In genomic region chr10:22505923-22506685, GRCh38 we compare ENCODE assay signal across 9 cellular contexts.
DNase-seq lines count a peak whose midpoint lies in the region; ATAC-seq and TF ChIP-seq lines count a peak whose summit lies in the region.
"Had no signal": no experiment of that assay in that cellular context is flagged by ENCODE, and none has a peak within 500 bp of the region (broad histone marks: within the 10 kb centered on the region; RNA-seq: fewer than 3 reads in every experiment).

No MANE protein-coding gene starts in this region.

- no peak for TF ChIP-seq CTCF in thyroid gland (IDR thresholded peaks at IDR 0.05)

- no peak overlapping the region for H3K4me3 ChIP-seq in trophoblast cell (ENCODE audit: low read depth, low read length)
- H3K4me3 ChIP-seq in thyroid gland (replicated peaks in 1 of 3) = no peak overlapping the region
- H3K4me3 ChIP-seq: A549 had no signal

- peak overlapping the region; percentile 53 to 72 for H3K4me3 Mint-ChIP-seq in stimulated activated naive B cell treated with anti-CD40 and anti-IgM and Interleukin-4, amounts not matched to agents 10 μg/mL and 1 μg/mL and 100 μg/mL, for 72 hours

- no peaks in the 10 kb centered on the region for H3K27me3 Mint-ChIP-seq in stimulated activated naive B cell treated with anti-CD40 and anti-IgM and Interleukin-4, amounts not matched to agents 10 μg/mL and 1 μg/mL and 100 μg/mL, for 72 hours

- H3K79me1 ChIP-seq in trophoblast cell (ENCODE audit: low read length) = no peaks in the 10 kb centered on the region

- peak; percentile 94 to 95 for ATAC-seq in stimulated activated naive B cell treated with anti-CD40 and anti-IgM and Interleukin-4, amounts not matched to agents 10 μg/mL and 1 μg/mL and 100 μg/mL, for 72 hours (replicated peaks)
- no peak for ATAC-seq in HG02678 (IDR thresholded peaks at IDR 0.05; ENCODE audit: unreplicated experiment)
- ATAC-seq: A549 had no signal

- H3K36me3 Mint-ChIP-seq in stimulated activated naive B cell treated with anti-CD40 and anti-IgM and Interleukin-4, amounts not matched to agents 10 μg/mL and 1 μg/mL and 100 μg/mL, for 72 hours = no peaks in the 10 kb centered on the region

- H3K79me2 ChIP-seq in trophoblast cell (ENCODE audit: control insufficient read depth, insufficient read depth, low read length, poor library complexity) = no peaks in the 10 kb centered on the region

- H2BK12ac ChIP-seq in trophoblast cell (ENCODE audit: low read length) = no peak overlapping the region

- no peak overlapping the region for H3K14ac ChIP-seq in trophoblast cell (ENCODE audit: low read length)

- no peak overlapping the region for H3K23ac ChIP-seq in trophoblast cell (ENCODE audit: low read length)

- TF ChIP-seq POLR2A in thyroid gland (IDR thresholded peaks at IDR 0.05) = no peak

- no peak overlapping the region for H4K91ac ChIP-seq in trophoblast cell (ENCODE audit: low read depth, low read length)

- H3K18ac ChIP-seq in trophoblast cell (ENCODE audit: low read length) = no peak overlapping the region

- H3K9me3 ChIP-seq in trophoblast cell (ENCODE audit: insufficient read depth, low read depth, low read length) = no peaks in the 10 kb centered on the region
- H3K9me3 ChIP-seq in thyroid gland = no peaks in the 10 kb centered on the region

- H2AFZ ChIP-seq in trophoblast cell (ENCODE audit: insufficient read depth, low read length, poor library complexity) = no peak overlapping the region

- WGBS in trophoblast cell (ENCODE audit: extremely low coverage, insufficient coverage, insufficient read length) = no CpG with 5 or more reads among the region's 11 CpGs
- WGBS in thyroid gland, 2 donors = 75 to 77% methylated on average over 11 of the region's 11 CpGs

- H2AK5ac ChIP-seq in trophoblast cell (ENCODE audit: low read length) = no peak overlapping the region

- DNase-seq in NK-92 treated with Interleukin-12 subunit alpha and Interleukin-12 subunit beta, amount 100 ng/mL, for 24 hours (lab: John Stamatoyannopoulos, UW) = peak; percentile 7
- DNase-seq in NK-92 (lab: John Stamatoyannopoulos, UW; ENCODE audit: unreplicated experiment) = no peak
- peak; percentile 36 to 48 for DNase-seq in activated CD4-positive, alpha-beta T cell treated with anti-CD3 and anti-CD28 coated beads, Interleukin-2, amount 50 U/mL, for 4 hours
- peak; percentile 58 for DNase-seq in islet precursor cell
- peak; percentile 47 for DNase-seq in stimulated activated naive B cell treated with anti-CD40 and anti-IgM and Interleukin-4, amounts not matched to agents 10 μg/mL and 1 μg/mL and 100 μg/mL, for 72 hours
- no peak for DNase-seq in trophoblast cell
- no peak for DNase-seq in thyroid gland

- H3K27me3 ChIP-seq in trophoblast cell (ENCODE audit: insufficient read depth, low read length) (no peaks in the 10 kb centered on the region), thyroid gland (no peaks in the 10 kb centered on the region)

- H3K27ac ChIP-seq in trophoblast cell (ENCODE audit: low read depth, low read length) = no peak overlapping the region
- H3K27ac ChIP-seq in thyroid gland = no peak overlapping the region
- H3K27ac ChIP-seq: A549 had no signal

- no peak overlapping the region for H3K4me2 ChIP-seq in trophoblast cell (ENCODE audit: low read length)
- H3K4me2 ChIP-seq: A549 had no signal

- no peak overlapping the region for H3K4ac ChIP-seq in trophoblast cell (ENCODE audit: low read depth, low read length)

- intact Hi-C loops in thyroid gland (cut with DNase I) = no loop called here

- no peak overlapping the region for H4K12ac ChIP-seq in trophoblast cell (ENCODE audit: low read depth, low read length)

- H3K36me3 ChIP-seq in trophoblast cell (ENCODE audit: control insufficient read depth in 1 of 2, insufficient read depth in 2 of 2, low read length in 2 of 2) = no peaks in the 10 kb centered on the region
- H3K36me3 ChIP-seq in thyroid gland = no peaks in the 10 kb centered on the region

- no peak overlapping the region for H4K8ac ChIP-seq in trophoblast cell (ENCODE audit: low read depth, low read length)

- no peak overlapping the region for H2BK120ac ChIP-seq in trophoblast cell (ENCODE audit: insufficient read depth, low read length, poor library complexity)

- H3K9me3 Mint-ChIP-seq in stimulated activated naive B cell treated with anti-CD40 and anti-IgM and Interleukin-4, amounts not matched to agents 10 μg/mL and 1 μg/mL and 100 μg/mL, for 72 hours = peaks cover 8% of the 10 kb centered on the region in 2 donors

- H3K27ac Mint-ChIP-seq in stimulated activated naive B cell treated with anti-CD40 and anti-IgM and Interleukin-4, amounts not matched to agents 10 μg/mL and 1 μg/mL and 100 μg/mL, for 72 hours = peak overlapping the region; percentile 33

- H2BK5ac ChIP-seq in trophoblast cell (ENCODE audit: low read depth, low read length, poor library complexity) = no peak overlapping the region

- H3K4me1 Mint-ChIP-seq in stimulated activated naive B cell treated with anti-CD40 and anti-IgM and Interleukin-4, amounts not matched to agents 10 μg/mL and 1 μg/mL and 100 μg/mL, for 72 hours = peaks cover 7 to 30% of the 10 kb centered on the region in 2 donors

- H3K9ac ChIP-seq in trophoblast cell (ENCODE audit: low read length) = no peak overlapping the region

- H3K4me1 ChIP-seq in trophoblast cell (ENCODE audit: control insufficient read depth in 1 of 2, insufficient read depth in 2 of 2, low read length in 2 of 2) (no peaks in the 10 kb centered on the region), thyroid gland (no peaks in the 10 kb centered on the region)
- H3K4me1 ChIP-seq: A549 had no signal

Comparison
In these comparisons a context has a peak if more than half of its experiments do, and no peak if none do; other contexts are left out.
1. DNase-seq: peak in NK-92 treated with Interleukin-12 subunit alpha and Interleukin-12 subunit beta, amount 100 ng/mL, for 24 hours (single experiment), activated CD4-positive, alpha-beta T cell treated with anti-CD3 and anti-CD28 coated beads, Interleukin-2, amount 50 U/mL, for 4 hours (2 of 2), islet precursor cell (single experiment) and stimulated activated naive B cell treated with anti-CD40 and anti-IgM and Interleukin-4, amounts not matched to agents 10 μg/mL and 1 μg/mL and 100 μg/mL, for 72 hours (single experiment); none in NK-92 (single experiment), trophoblast cell (0 of 2) and thyroid gland (0 of 2).